Comparison of ENCODE assay signal across 8 cellular contexts in genomic region chr18:5627756-5628511, GRCh38.
DNase-seq lines count a peak whose midpoint lies in the region; ATAC-seq and TF ChIP-seq lines count a peak whose summit lies in the region.

No MANE protein-coding gene starts in this region.

- TF ChIP-seq CTCF in AG09309 (IDR thresholded peaks at IDR 0.05; ENCODE audit: control insufficient read depth, insufficient read depth, low read depth, low read length, missing control alignments), result no peak
- TF ChIP-seq CTCF in KMS-11 (conservative IDR thresholded peaks at IDR 0.05; ENCODE audit: low read depth, low read length), result no peak
- no peak for TF ChIP-seq CTCF in esophagus muscularis mucosa (IDR thresholded peaks at IDR 0.05)
- TF ChIP-seq CTCF in neural cell (IDR thresholded peaks at IDR 0.05; ENCODE audit: poor library complexity, severe bottlenecking), result no peak

- TF ChIP-seq EP300 in esophagus muscularis mucosa (IDR thresholded peaks at IDR 0.05) (no peak), neural cell (conservative IDR thresholded peaks at IDR 0.05; ENCODE audit: poor library complexity, severe bottlenecking) (no peak)

- intact Hi-C loops in esophagus muscularis mucosa (cut with DNase I), result no loop called here

- H3K4me2 ChIP-seq in KMS-11, result peak overlapping the region; percentile 80
- H3K4me2 ChIP-seq in neural cell (ENCODE audit: low read length), result peak overlapping the region; percentile 94

- H3K79me2 ChIP-seq in KMS-11 (ENCODE audit: insufficient read depth, low read depth), result no peaks in the 10 kb centered on the region
- H3K79me2 ChIP-seq in neural cell (replicated peaks; ENCODE audit: insufficient read depth, low read length), result no peaks in the 10 kb centered on the region

- H3K27me3 ChIP-seq in KMS-11 (ENCODE audit: insufficient read depth, low read depth) (no peaks in the 10 kb centered on the region; the same call in 1 of the 2 replicates), esophagus muscularis mucosa (peaks cover 0 to 79% (median 2%) of the 10 kb centered on the region in 4 donors), neural cell (ENCODE audit: insufficient read depth, low read depth, low read length) (peaks cover 44% of the 10 kb centered on the region)

- H3K4me3 ChIP-seq in AG09309 (ENCODE audit: control insufficient read depth, low read depth, low read length) (peak overlapping the region; percentile 51), KMS-11 (IDR thresholded peaks at IDR 0.05; ENCODE audit: insufficient read depth, low read depth, low read length) (no peak overlapping the region), esophagus muscularis mucosa (peak overlapping the region; percentile 55 to 72 (median 65)), neural cell (ENCODE audit: low read length) (peak overlapping the region; percentile 79)

- H3K36me3 ChIP-seq in KMS-11 (ENCODE audit: insufficient read depth) (no peaks in the 10 kb centered on the region), esophagus muscularis mucosa (no peaks in the 10 kb centered on the region), neural cell (ENCODE audit: insufficient read depth, low read length) (no peaks in the 10 kb centered on the region)

- TF ChIP-seq POLR2A in esophagus muscularis mucosa (IDR thresholded peaks at IDR 0.05; ENCODE audit: low read depth), result no peak

- no peak for TF ChIP-seq RAD21 in neural cell (conservative IDR thresholded peaks at IDR 0.05)

- H3K27ac ChIP-seq in KMS-11, result no peak overlapping the region
- H3K27ac ChIP-seq in esophagus muscularis mucosa (replicated peaks in 1 of 4), result peak overlapping the region; percentile 69 to 85 (median 78)
- no peak overlapping the region for H3K27ac ChIP-seq in neural cell (ENCODE audit: low read length)

- H3K4me1 ChIP-seq in KMS-11 (ENCODE audit: low read depth, poor library complexity, severe bottlenecking) (peaks cover 5% of the 10 kb centered on the region), esophagus muscularis mucosa (peaks cover 11 to 33% (median 32%) of the 10 kb centered on the region in 4 donors)

- ATAC-seq in HG03139 (IDR thresholded peaks at IDR 0.05; ENCODE audit: unreplicated experiment) (no peak), GM21423 (IDR thresholded peaks at IDR 0.05; ENCODE audit: unreplicated experiment) (no peak)

- WGBS in esophagus muscularis mucosa, result 21% methylated on average over 23 of the region's 29 CpGs

- H2AFZ ChIP-seq in KMS-11 (ENCODE audit: low read depth), result peak overlapping the region; percentile 92
- H2AFZ ChIP-seq in neural cell (ENCODE audit: low read depth, low read length), result peak overlapping the region; percentile 56

- H4K20me1 ChIP-seq in KMS-11 (ENCODE audit: insufficient read depth) (no peaks in the 10 kb centered on the region), neural cell (ENCODE audit: insufficient read depth) (no peaks in the 10 kb centered on the region)

- H3K9me3 ChIP-seq in esophagus muscularis mucosa (no peaks in the 10 kb centered on the region), neural cell (ENCODE audit: low read length) (no peaks in the 10 kb centered on the region)

- DNase-seq in AG09309 (ENCODE audit: low read depth) (no peak), esophagus muscularis mucosa (ENCODE audit: extremely low spot score) (no peak), NCI-H1417 (lab: John Stamatoyannopoulos, UW) (no peak), COR-L47 (lab: John Stamatoyannopoulos, UW) (no peak)

- H3K9ac ChIP-seq in KMS-11, result peak overlapping the region; percentile 50; the same call in 1 of the 2 replicates
- H3K9ac ChIP-seq in neural cell (ENCODE audit: low read length), result peak overlapping the region; percentile 62

- H3K9me2 ChIP-seq in neural cell (ENCODE audit: insufficient read depth, low read length), result no peaks in the 10 kb centered on the region

- H3F3A ChIP-seq in neural cell (ENCODE audit: insufficient read depth, low read length, poor library complexity, severe bottlenecking), result no peaks in the 10 kb centered on the region

TF ChIP-seq in neural cell, 6 proteins besides CTCF, POLR2A, EP300 and RAD21:
- TF ChIP-seq SMC3 (conservative IDR thresholded peaks at IDR 0.05; ENCODE audit: poor library complexity) (no peak), TAF1 (IDR thresholded peaks at IDR 0.05; ENCODE audit: low read depth) (no peak), EZH2 (IDR thresholded peaks at IDR 0.05; ENCODE audit: borderline replicate concordance, insufficient read depth, low read length, poor library complexity, severe bottlenecking) (no peak), MXI1 (conservative IDR thresholded peaks at IDR 0.05; ENCODE audit: poor library complexity, severe bottlenecking) (no peak), POLR2AphosphoS5 (IDR thresholded peaks at IDR 0.05) (no peak)
TF ChIP-seq in neural cell: peak in this region for 0.

Comparison
In these comparisons a context has a peak if more than half of its experiments do, and no peak if none do; other contexts are left out.
1. H3K27ac ChIP-seq: peak in esophagus muscularis mucosa (4 of 4); none in KMS-11 (single experiment) and neural cell (single experiment).